1 cellular context compared by ENCODE assay signal in the genomic region with DNA sequence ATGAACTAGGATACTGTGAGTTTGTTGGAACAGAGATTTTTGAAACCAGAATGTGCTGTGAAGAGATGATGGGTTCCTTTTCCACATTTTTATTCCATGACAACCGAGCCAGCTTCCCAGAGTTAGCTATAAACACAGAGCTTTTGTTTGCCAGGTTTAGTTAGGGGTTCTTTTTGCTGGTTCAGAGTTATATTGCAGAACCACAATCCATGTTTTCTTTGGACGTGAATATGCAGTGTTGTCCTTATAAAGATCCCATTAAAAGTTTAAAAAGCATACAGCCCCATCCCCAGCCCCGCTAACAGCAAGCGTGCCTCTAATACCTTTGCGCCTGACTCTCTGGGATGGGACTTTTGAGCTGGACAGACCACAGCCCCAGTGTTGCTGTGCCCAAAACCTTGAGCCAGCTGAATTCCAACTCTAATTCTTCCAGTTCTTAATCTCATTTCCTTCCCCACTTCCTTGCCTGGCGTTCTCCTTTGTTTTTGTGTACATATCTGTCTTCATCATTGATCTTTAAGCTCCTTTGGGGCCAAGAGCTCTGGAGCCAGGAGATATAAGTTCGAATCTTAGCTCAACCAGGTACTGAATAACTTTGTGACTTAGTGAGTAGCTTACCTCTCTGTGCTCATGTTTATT.
TF ChIP-seq lines count a peak whose summit lies in the region.

No MANE protein-coding gene starts in this region.

TF ChIP-seq in HEK293, 187 proteins besides CTCF, POLR2A, EP300 and RAD21 (continued from another document):
- TF ChIP-seq, protein P1, sequence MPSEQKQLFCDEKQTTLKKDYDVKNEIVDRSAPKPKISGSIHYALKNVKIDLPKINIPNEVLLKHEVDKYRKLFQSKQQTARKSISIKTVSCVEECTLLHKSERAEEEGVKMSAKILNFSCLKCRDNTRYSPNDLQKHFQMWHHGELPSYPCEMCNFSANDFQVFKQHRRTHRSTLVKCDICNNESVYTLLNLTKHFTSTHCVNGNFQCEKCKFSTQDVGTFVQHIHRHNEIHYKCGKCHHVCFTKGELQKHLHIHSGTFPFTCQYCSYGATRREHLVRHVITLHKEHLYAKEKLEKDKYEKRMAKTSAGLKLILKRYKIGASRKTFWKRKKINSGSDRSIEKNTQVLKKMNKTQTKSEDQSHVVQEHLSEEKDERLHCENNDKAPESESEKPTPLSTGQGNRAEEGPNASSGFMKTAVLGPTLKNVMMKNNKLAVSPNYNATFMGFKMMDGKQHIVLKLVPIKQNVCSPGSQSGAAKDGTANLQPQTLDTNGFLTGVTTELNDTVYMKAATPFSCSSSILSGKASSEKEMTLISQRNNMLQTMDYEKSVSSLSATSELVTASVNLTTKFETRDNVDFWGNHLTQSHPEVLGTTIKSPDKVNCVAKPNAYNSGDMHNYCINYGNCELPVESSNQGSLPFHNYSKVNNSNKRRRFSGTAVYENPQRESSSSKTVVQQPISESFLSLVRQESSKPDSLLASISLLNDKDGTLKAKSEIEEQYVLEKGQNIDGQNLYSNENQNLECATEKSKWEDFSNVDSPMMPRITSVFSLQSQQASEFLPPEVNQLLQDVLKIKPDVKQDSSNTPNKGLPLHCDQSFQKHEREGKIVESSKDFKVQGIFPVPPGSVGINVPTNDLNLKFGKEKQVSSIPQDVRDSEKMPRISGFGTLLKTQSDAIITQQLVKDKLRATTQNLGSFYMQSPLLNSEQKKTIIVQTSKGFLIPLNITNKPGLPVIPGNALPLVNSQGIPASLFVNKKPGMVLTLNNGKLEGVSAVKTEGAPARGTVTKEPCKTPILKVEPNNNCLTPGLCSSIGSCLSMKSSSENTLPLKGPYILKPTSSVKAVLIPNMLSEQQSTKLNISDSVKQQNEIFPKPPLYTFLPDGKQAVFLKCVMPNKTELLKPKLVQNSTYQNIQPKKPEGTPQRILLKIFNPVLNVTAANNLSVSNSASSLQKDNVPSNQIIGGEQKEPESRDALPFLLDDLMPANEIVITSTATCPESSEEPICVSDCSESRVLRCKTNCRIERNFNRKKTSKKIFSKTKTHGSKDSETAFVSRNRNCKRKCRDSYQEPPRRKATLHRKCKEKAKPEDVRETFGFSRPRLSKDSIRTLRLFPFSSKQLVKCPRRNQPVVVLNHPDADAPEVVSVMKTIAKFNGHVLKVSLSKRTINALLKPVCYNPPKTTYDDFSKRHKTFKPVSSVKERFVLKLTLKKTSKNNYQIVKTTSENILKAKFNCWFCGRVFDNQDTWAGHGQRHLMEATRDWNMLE (tag by site-specific recombination; conservative IDR thresholded peaks at IDR 0.05; ENCODE audit: low read depth) = no peak
- no peak for TF ChIP-seq SALL2 (tag by site-specific recombination; IDR thresholded peaks at IDR 0.05; ENCODE audit: borderline replicate concordance)
